Comparison of ENCODE assay signal across 32 cellular contexts in the genomic region with DNA sequence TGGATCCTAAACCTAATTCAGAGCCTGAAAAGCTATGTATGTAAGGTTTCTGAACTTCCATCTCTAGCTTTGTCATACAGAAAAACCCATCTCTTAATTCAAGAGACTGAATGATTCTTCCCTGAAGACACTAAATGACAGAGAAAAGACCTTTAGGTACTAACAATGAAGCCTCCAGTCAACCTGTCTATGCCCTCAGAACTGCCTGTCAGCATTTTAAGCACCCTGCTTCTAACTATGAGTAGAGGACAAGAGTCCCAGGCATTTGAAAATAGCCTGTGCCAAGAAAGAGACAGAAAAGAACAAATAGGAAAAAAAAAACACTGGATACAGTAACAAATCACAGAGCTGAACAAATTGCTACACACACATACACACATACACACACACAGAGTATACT. TPM values are rescaled to one million over a fixed set of nuclear protein-coding genes. Genes with fewer than 3 reads are reported as not detected.
"Had no signal": no experiment of that assay in that cellular context is flagged by ENCODE, and none has a peak within 500 bp of the region (broad histone marks: within the 10 kb centered on the region; RNA-seq: fewer than 3 reads in every experiment).

No MANE protein-coding gene starts in this region.

- DNase-seq: activated CD4-positive, alpha-beta T cell treated with anti-CD3 and anti-CD28 coated beads, Interleukin-2, amount 10 ng/mL, durations not matched to agents 24 days and 14 days; activated CD4-positive, alpha-beta T cell treated with anti-CD3 and anti-CD28 coated beads, Interleukin-2, amount 50 U/mL, for 48 hours; activated CD4-positive, CD25-positive, alpha-beta regulatory T cell treated with anti-CD3 and anti-CD28 coated beads, Interleukin-2, amount 50 U/mL, for 72 hours; activated CD8-positive, alpha-beta memory T cell treated with anti-CD3 and anti-CD28 coated beads, Interleukin-2, amount 10 ng/mL, durations not matched to agents 7 days and 5 days; activated gamma-delta T cell; activated naive CD4-positive, alpha-beta T cell treated with anti-CD3 and anti-CD28 coated beads for 36 hours; activated T-cell treated with anti-CD3 and anti-CD28 coated beads, Interleukin-2, amount 50 U/mL, for 48 hours; amygdala; KG1; MG63; MV-4-11; NCI-H1092 treated with DMSO at 0.1 percent for 48 hours; NCI-H1417 treated with DMSO at 0.1 percent for 48 hours; NCI-H1694; NCI-H2029; NCI-H2107; NCI-H2171 treated with DMSO at 0.1 percent for 48 hours; NCI-H226; NCI-H526; NCI-H82; OCI-M1; Peyer's patch; Right ventricle myocardium superior; SJCRH30; SK-N-SH; T-helper 1 cell had no signal

- H3K4me1 Mint-ChIP-seq: brain had no signal

- H3K4me3 ChIP-seq: MG63, Peyer's patch, SJCRH30 had no signal

- H3K9ac ChIP-seq: SK-N-SH had no signal

- H3K27ac ChIP-seq: Peyer's patch, RWPE1, SJCRH30, VCaP had no signal

- H3K27me3 Mint-ChIP-seq: activated CD8-positive, alpha-beta memory T cell treated with anti-CD3 and anti-CD28 coated beads, Interleukin-2, amount 10 ng/mL, durations not matched to agents 7 days and 5 days; activated naive CD8-positive, alpha-beta T cell; activated T-helper 17 cell treated with anti-CD3 and anti-CD28 coated beads, Interleukin-2, amount 50 U/mL, for 72 hours had no signal

- H3K4me1 ChIP-seq: SJCRH30 had no signal

- H3K9me3 ChIP-seq: Peyer's patch had no signal

- H3K4me3 Mint-ChIP-seq: activated CD4-positive, alpha-beta T cell treated with anti-CD3 and anti-CD28 coated beads, Interleukin-2, amount 10 ng/mL, durations not matched to agents 24 days and 14 days; activated CD8-positive, alpha-beta memory T cell treated with anti-CD3 and anti-CD28 coated beads, Interleukin-2, amount 10 ng/mL, durations not matched to agents 7 days and 5 days; activated naive CD4-positive, alpha-beta T cell treated with anti-CD3 and anti-CD28 coated beads for 36 hours; activated naive CD8-positive, alpha-beta T cell; activated T-helper 17 cell treated with anti-CD3 and anti-CD28 coated beads, Interleukin-2, amount 50 U/mL, for 72 hours; brain had no signal

- H3K27ac Mint-ChIP-seq: activated CD4-positive, alpha-beta T cell treated with anti-CD3 and anti-CD28 coated beads, Interleukin-2, amount 10 ng/mL, durations not matched to agents 24 days and 14 days; activated CD8-positive, alpha-beta memory T cell treated with anti-CD3 and anti-CD28 coated beads, Interleukin-2, amount 10 ng/mL, durations not matched to agents 7 days and 5 days; activated naive CD4-positive, alpha-beta T cell treated with anti-CD3 and anti-CD28 coated beads for 36 hours; activated naive CD8-positive, alpha-beta T cell; activated T-helper 17 cell treated with anti-CD3 and anti-CD28 coated beads, Interleukin-2, amount 50 U/mL, for 72 hours; brain had no signal

- H3K36me3 Mint-ChIP-seq: brain had no signal

- FAIRE-seq: astrocyte had no signal

- H3K9me3 Mint-ChIP-seq: activated CD4-positive, alpha-beta T cell treated with anti-CD3 and anti-CD28 coated beads, Interleukin-2, amount 10 ng/mL, durations not matched to agents 24 days and 14 days; activated T-helper 17 cell treated with anti-CD3 and anti-CD28 coated beads, Interleukin-2, amount 50 U/mL, for 72 hours had no signal

- ATAC-seq: activated CD8-positive, alpha-beta memory T cell treated with anti-CD3 and anti-CD28 coated beads, Interleukin-2, amount 10 ng/mL, durations not matched to agents 7 days and 5 days; activated T-helper 17 cell treated with anti-CD3 and anti-CD28 coated beads, Interleukin-2, amount 50 U/mL, for 72 hours had no signal

- H3K36me3 ChIP-seq: MG63, Peyer's patch, SJCRH30 had no signal

- H3K27me3 ChIP-seq: MG63, Peyer's patch, SJCRH30 had no signal

- H3K4me2 ChIP-seq: SK-N-SH had no signal

RNA-seq across cellular contexts. Expression of gene AP1S3, which starts 48.6 kb away (rescaled TPM):
- total RNA-seq: SJCRH30 had no signal
